Comparison of ENCODE assay signal across 8 cellular contexts in genomic region chr10:35639651-35640311, GRCh38. TPM values are rescaled to one million over a fixed set of nuclear protein-coding genes. Genes with fewer than 3 reads are reported as not detected.
A peak's percentile ranks its signal among the peaks of the same experiment; 100 is the strongest.
DNase-seq lines count a peak whose midpoint lies in the region; ATAC-seq and TF ChIP-seq lines count a peak whose summit lies in the region.

No MANE protein-coding gene starts in this region.

- H3K27ac Mint-ChIP-seq in activated B cell treated with CpG ODN at 0.5 μM for 24 hours = no peak overlapping the region

- H3K4me1 Mint-ChIP-seq in activated B cell treated with CpG ODN at 0.5 μM for 24 hours = peaks cover 30% of the 10 kb centered on the region

- H3K27ac ChIP-seq in foreskin keratinocyte = no peak overlapping the region

- peaks cover 15% of the 10 kb centered on the region for H3K27me3 ChIP-seq in foreskin keratinocyte

- TF ChIP-seq CTCF in activated B cell treated with CpG ODN at 0.5 μM for 24 hours (IDR thresholded peaks at IDR 0.05) (no peak), foreskin keratinocyte (conservative IDR thresholded peaks at IDR 0.05) (peak; percentile 12)

- DNase-seq in Daoy (ENCODE audit: low read depth) (peak; percentile 17), activated B cell treated with CpG ODN at 0.5 μM for 24 hours (no peak), foreskin keratinocyte (peak in 1 of 2 donors; percentile 34), retina (peak; percentile 87), A172 (ENCODE audit: low spot score) (no peak), NCI-H146 treated with DMSO at 0.1 percent for 48 hours (lab: John Stamatoyannopoulos, UW; ENCODE audit: unreplicated experiment) (no peak)

- intact Hi-C loops in activated B cell treated with CpG ODN at 0.5 μM for 24 hours (cut with micrococcal nuclease) = loop anchor here (5.0 to 10.0 kb wide), 6 partner anchors 77 to 1858 kb away; partner anchors contain the start of gene CCNY

- peaks cover 45% of the 10 kb centered on the region for H3K27me3 Mint-ChIP-seq in activated B cell treated with CpG ODN at 0.5 μM for 24 hours

- CTCF ChIA-PET in activated B cell treated with CpG ODN at 0.5 μM for 24 hours (lab: Charles Lee) = interaction anchor here (1.1 to 1.3 kb wide), 2 partner anchors 1140 to 1242 kb away, joined by 3 read pairs; no protein-coding TSS in a partner anchor

- H3K36me3 Mint-ChIP-seq in activated B cell treated with CpG ODN at 0.5 μM for 24 hours (ENCODE audit: low read depth) = no peaks in the 10 kb centered on the region

- no peaks in the 10 kb centered on the region for H3K9me3 Mint-ChIP-seq in activated B cell treated with CpG ODN at 0.5 μM for 24 hours

- no peak for ATAC-seq in activated B cell treated with CpG ODN at 0.5 μM for 24 hours (ENCODE audit: low read depth)
- no peak for ATAC-seq in foreskin keratinocyte
- no peak for ATAC-seq in HG03432 (IDR thresholded peaks at IDR 0.05; ENCODE audit: unreplicated experiment)
- no peak for ATAC-seq in HG03025 (IDR thresholded peaks at IDR 0.05; ENCODE audit: low FRiP score, unreplicated experiment)

- H3K4me3 Mint-ChIP-seq in activated B cell treated with CpG ODN at 0.5 μM for 24 hours = peak overlapping the region; percentile 60

- peaks cover 3% of the 10 kb centered on the region for H3K4me1 ChIP-seq in foreskin keratinocyte

- POLR2A ChIA-PET in activated B cell treated with CpG ODN at 0.5 μM for 24 hours (lab: Charles Lee) = no interaction called here

RNA-seq across cellular contexts. Expression of gene FZD8, which starts 2.3 kb away (rescaled TPM):
- total RNA-seq in Daoy (2014; rRNA removed; shearing (Covaris generic)) = 10.5 and 11.1 TPM in 2 replicates
- total RNA-seq in activated B cell treated with CpG ODN at 0.5 μM for 24 hours (0.17 and 0.22 TPM in 2 replicates), foreskin keratinocyte (7.0 and 8.6 TPM in 2 replicates)
- polyA plus RNA-seq in foreskin keratinocyte = 4.1 and 4.8 TPM in 2 replicates
- 4.9 and 5.8 TPM in 2 replicates for total RNA-seq in A172 (2014; rRNA removed; shearing (Covaris generic))

RNA-seq across cellular contexts. Expression of gene GJD4, which starts 34.6 kb away (rescaled TPM):
- total RNA-seq in Daoy (2014; rRNA removed; shearing (Covaris generic)) = not detected in 2 replicates
- total RNA-seq in activated B cell treated with CpG ODN at 0.5 μM for 24 hours (not detected in 2 replicates), foreskin keratinocyte (not detected in 2 replicates)
- not detected in 2 replicates for polyA plus RNA-seq in foreskin keratinocyte
- not detected in 2 replicates for total RNA-seq in A172 (2014; rRNA removed; shearing (Covaris generic))

Comparison
In these comparisons a context has a peak if more than half of its experiments do, and no peak if none do; other contexts are left out.
1. DNase-seq: peak in Daoy (single experiment) and retina (single experiment); none in activated B cell treated with CpG ODN at 0.5 μM for 24 hours (single experiment), A172 (single experiment) and NCI-H146 treated with DMSO at 0.1 percent for 48 hours (single experiment).